ENCODE assay signal across 21 cellular contexts in genomic region chr4:99324361-99324760, GRCh38. TPM values are rescaled to one million over a fixed set of nuclear protein-coding genes. Genes with fewer than 3 reads are reported as not detected.
DNase-seq lines count a peak whose midpoint lies in the region; ATAC-seq and TF ChIP-seq lines count a peak whose summit lies in the region.
"Had no signal": no experiment of that assay in that cellular context is flagged by ENCODE, and none has a peak within 500 bp of the region (broad histone marks: within the 10 kb centered on the region; RNA-seq: fewer than 3 reads in every experiment).

No MANE protein-coding gene starts in this region.

- intact Hi-C loops in lower lobe of right lung (cut with DNase I), result no loop called here

- peak overlapping the region; percentile 0 for H3K27ac ChIP-seq in duodenal mucosa (ENCODE audit: low read depth, low read length)
- peak overlapping the region; percentile 52 for H3K27ac ChIP-seq in lower lobe of right lung
- peak overlapping the region; percentile 94 for H3K27ac ChIP-seq in subcutaneous abdominal adipose tissue (ENCODE audit: low read depth, low read length)
- H3K27ac ChIP-seq: brain microvascular endothelial cell had no signal

- DNase-seq in G401 (ENCODE audit: low spot score) (peak; percentile 2), lower lobe of right lung (no peak), GM19240 (ENCODE audit: insufficient read length, low spot score) (no peak), NCI-H1417 treated with DMSO at 0.1 percent for 48 hours (lab: John Stamatoyannopoulos, UW) (no peak)
- no peak for DNase-seq in stimulated activated CD4-positive, alpha-beta T cell treated with anti-CD3 and anti-CD28 coated beads, Interleukin-1b, Interleukin-23, amount 100 ng/mL, for 48 hours
- DNase-seq in stimulated activated naive CD4-positive, alpha-beta T cell (lab: John Stamatoyannopoulos, UW), result no peak
- DNase-seq: activated CD4-positive, alpha-beta T cell treated with anti-CD3 and anti-CD28 coated beads, Interleukin-2, amount 50 U/mL, for 1 hour; CD8-positive, alpha-beta memory T cell; dorsolateral prefrontal cortex; erythroblast; islet precursor cell; Karpas-422; NCI-H1092 treated with DMSO at 0.1 percent for 48 hours; NCI-H2107; NCI-H526 treated with DMSO at 0.1 percent for 48 hours; small intestine had no signal

- H3K36me3 ChIP-seq in duodenal mucosa (ENCODE audit: control insufficient read depth in 1 of 2, insufficient read depth in 2 of 2, low read length in 2 of 2), result no peaks in the 10 kb centered on the region
- no peaks in the 10 kb centered on the region for H3K36me3 ChIP-seq in lower lobe of right lung
- H3K36me3 ChIP-seq in subcutaneous abdominal adipose tissue (ENCODE audit: control insufficient read depth in 5 of 5, insufficient read depth in 5 of 5, low read length in 5 of 5), result peaks cover 0 to under 1% (median 0%) of the 10 kb centered on the region in 5 donors
- H3K36me3 ChIP-seq: brain microvascular endothelial cell had no signal

- H3K9me3 ChIP-seq in duodenal mucosa (ENCODE audit: control insufficient read depth in 1 of 2, low read length in 2 of 2) (peaks cover 0 to 6% of the 10 kb centered on the region in 2 donors), lower lobe of right lung (peaks cover 3% of the 10 kb centered on the region), subcutaneous abdominal adipose tissue (ENCODE audit: control insufficient read depth in 5 of 5, low read length in 5 of 5) (peaks cover 0 to 9% (median 0%) of the 10 kb centered on the region in 5 donors)

- no peak for TF ChIP-seq CTCF in lower lobe of right lung (IDR thresholded peaks at IDR 0.05)

- H3K4me1 ChIP-seq in duodenal mucosa (ENCODE audit: control insufficient read depth in 1 of 2, insufficient read depth in 2 of 2, low read length in 2 of 2), result no peaks in the 10 kb centered on the region
- peaks cover 14% of the 10 kb centered on the region for H3K4me1 ChIP-seq in lower lobe of right lung
- H3K4me1 ChIP-seq in subcutaneous abdominal adipose tissue (ENCODE audit: control insufficient read depth in 5 of 5, insufficient read depth in 5 of 5, low read length in 5 of 5), result peaks cover 0 to 47% (median 30%) of the 10 kb centered on the region in 5 donors

- H3K27me3 ChIP-seq in duodenal mucosa (ENCODE audit: control insufficient read depth in 1 of 2, insufficient read depth in 2 of 2, low read length in 2 of 2) (no peaks in the 10 kb centered on the region), lower lobe of right lung (ENCODE audit: low read depth) (no peaks in the 10 kb centered on the region), subcutaneous abdominal adipose tissue (ENCODE audit: control insufficient read depth in 5 of 5, insufficient read depth in 4 of 5, low read length in 5 of 5) (no peaks in the 10 kb centered on the region)
- H3K27me3 ChIP-seq: brain microvascular endothelial cell had no signal

- no peak overlapping the region for H3K4me3 ChIP-seq in duodenal mucosa (ENCODE audit: low read depth in 1 of 2, low read length in 2 of 2)
- no peak overlapping the region for H3K4me3 ChIP-seq in lower lobe of right lung
- H3K4me3 ChIP-seq in subcutaneous abdominal adipose tissue (ENCODE audit: low read depth in 1 of 5, low read length in 5 of 5), result no peak overlapping the region
- H3K4me3 ChIP-seq: dorsolateral prefrontal cortex, mucosa of descending colon had no signal

- H3K9ac ChIP-seq in duodenal mucosa (ENCODE audit: low read depth in 1 of 2, low read length in 2 of 2) (no peak overlapping the region), subcutaneous abdominal adipose tissue (ENCODE audit: low read length in 5 of 5) (no peak overlapping the region)

- ATAC-seq in lower lobe of right lung, result no peak

- in situ Hi-C loops in G401 (cut with HindIII; ENCODE audit: low sequenced_read_pairs), result no loop called here

RNA-seq across cellular contexts. Expression of gene ADH1B, which starts 3.2 kb away (rescaled TPM):
- total RNA-seq in G401 (2014; rRNA removed; shearing (Covaris generic)), result not detected in 2 replicates
- total RNA-seq in lower lobe of right lung, result 644 TPM
- total RNA-seq: CD8-positive, alpha-beta memory T cell; OCI-LY7 had no signal

RNA-seq across cellular contexts. Expression of gene ADH1C, which starts 28.2 kb away (rescaled TPM):
- total RNA-seq in G401 (2014; rRNA removed; shearing (Covaris generic)), result not detected in 2 replicates
- 8.2 TPM for total RNA-seq in lower lobe of right lung
- total RNA-seq: CD8-positive, alpha-beta memory T cell; OCI-LY7 had no signal

RNA-seq across cellular contexts. Expression of gene ADH1A, which starts 33.6 kb away (rescaled TPM):
- not detected in 2 replicates for total RNA-seq in G401 (2014; rRNA removed; shearing (Covaris generic))
- total RNA-seq in lower lobe of right lung, result 3.0 TPM
- total RNA-seq: CD8-positive, alpha-beta memory T cell; dorsolateral prefrontal cortex; OCI-LY7 had no signal

Comparison
In these comparisons a context has a peak if more than half of its experiments do, and no peak if none do; other contexts are left out.
1. H3K27ac ChIP-seq: peak in every context shown above with its lines; median percentile 94 in subcutaneous abdominal adipose tissue; 52 in lower lobe of right lung; 0 in duodenal mucosa.
2. RNA of gene ADH1B, which starts 3.2 kb away (total RNA-seq): 644 TPM in lower lobe of right lung (single experiment); not detected in G401; every median in the first group is over 100 times any median in the second.